Comparison of ENCODE assay signal across 11 cellular contexts in the genomic region with DNA sequence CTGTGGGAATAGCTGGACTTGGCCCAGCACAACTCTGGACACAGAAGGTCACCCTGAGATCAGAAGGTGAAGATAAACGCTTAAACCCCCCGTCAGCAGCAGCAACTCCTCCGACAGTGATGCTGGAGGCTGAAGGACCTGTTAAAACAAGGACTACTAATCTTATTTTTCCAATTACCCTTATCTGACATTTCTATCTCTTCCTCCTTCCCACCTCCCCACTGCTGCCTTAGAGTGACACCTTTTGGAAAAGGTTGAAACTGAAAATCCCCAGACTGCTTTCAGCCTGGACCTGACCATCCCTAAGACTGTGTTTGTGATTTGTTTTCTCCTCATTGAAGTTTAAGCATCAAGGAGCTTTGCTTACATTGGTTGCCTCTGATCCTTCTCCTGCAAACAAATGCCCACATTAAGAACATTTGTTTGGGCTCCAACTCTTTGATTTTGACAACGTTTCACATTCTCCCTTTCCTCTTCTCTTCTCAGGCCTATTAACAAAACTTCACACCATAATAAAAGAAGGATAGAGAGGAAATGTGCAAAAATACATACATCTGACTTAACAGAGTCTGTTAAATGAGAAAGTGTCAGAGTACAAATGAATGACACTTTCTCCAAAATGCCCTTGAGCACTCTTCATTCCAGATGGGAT.
A peak's percentile ranks its signal among the peaks of the same experiment; 100 is the strongest.
DNase-seq lines count a peak whose midpoint lies in the region; ATAC-seq, FAIRE-seq and TF ChIP-seq lines count a peak whose summit lies in the region.
"Had no signal": no experiment of that assay in that cellular context is flagged by ENCODE, and none has a peak within 500 bp of the region (broad histone marks: within the 10 kb centered on the region; RNA-seq: fewer than 3 reads in every experiment).

No MANE protein-coding gene starts in this region.

- H3K4me1 Mint-ChIP-seq in WTC11, result peaks cover 16% of the 10 kb centered on the region
- H3K4me1 Mint-ChIP-seq: stimulated activated naive CD8-positive, alpha-beta T cell treated with anti-CD3 and anti-CD28 coated beads, Interleukin-15, amount 100 ng/mL, for 72 hours had no signal

- no peak for TF ChIP-seq RAD21 in HepG2 (CRISPR knock-in tag; IDR thresholded peaks at IDR 0.05)

- in situ Hi-C loops in HepG2 (cut with HindIII; ENCODE audit: extremely low pct_ligation_motif_present, low pct_unique_long_range_greater_than_20kb), result no loop called here

- no peak for TF ChIP-seq EP300 in HepG2 (IDR thresholded peaks at IDR 0.05; ENCODE audit: low read depth in 2 of 2, low read length in 2 of 2)
- no peak for TF ChIP-seq EP300 in HepG2 (CRISPR knock-in tag; IDR thresholded peaks at IDR 0.05; ENCODE audit: borderline replicate concordance)

- no peaks in the 10 kb centered on the region for H4K20me1 ChIP-seq in HepG2 (ENCODE audit: insufficient read depth, low read length)

- POLR2A ChIA-PET in WTC11 (lab: Charles Lee), result no interaction called here
- POLR2A ChIA-PET in HepG2 (lab: Yijun Ruan, JAX), result no interaction called here

- FAIRE-seq in HepG2 (lab: Jason Lieb, UNC) (no peak), GM12892 (lab: Jason Lieb, UNC) (no peak)

- no peak overlapping the region for H3K27ac ChIP-seq in HepG2 (ENCODE audit: extremely low read length, insufficient read depth, low read length)
- H3K27ac ChIP-seq: psoas muscle had no signal

- TF ChIP-seq POLR2A in HepG2 (IDR thresholded peaks at IDR 0.05; ENCODE audit: insufficient read depth in 1 of 2, low read depth in 2 of 2, low read length in 2 of 2), result no peak
- TF ChIP-seq POLR2A in GM12892 (IDR thresholded peaks at IDR 0.05; ENCODE audit: low read depth, low read length), result no peak

- H3K4me1 ChIP-seq in BE2C (no peaks in the 10 kb centered on the region), HepG2 (ENCODE audit: insufficient read depth, low read length) (no peaks in the 10 kb centered on the region)
- H3K4me1 ChIP-seq: psoas muscle had no signal

- no peaks in the 10 kb centered on the region for H3K9me3 ChIP-seq in BE2C
- H3K9me3 ChIP-seq in HepG2 (ENCODE audit: low read length), result no peaks in the 10 kb centered on the region
- H3K9me3 ChIP-seq: psoas muscle had no signal

- intact Hi-C loops in HepG2 (cut with micrococcal nuclease; ENCODE audit: unreplicated experiment), result no loop called here

- H3K4me2 ChIP-seq in HepG2 (ENCODE audit: low read depth, low read length), result no peak overlapping the region

- H3K27me3 ChIP-seq in BE2C (no peaks in the 10 kb centered on the region), HepG2 (ENCODE audit: control insufficient read depth in 1 of 2, insufficient read depth in 2 of 2, low read length in 2 of 2) (no peaks in the 10 kb centered on the region; a peak in 1 of 5 replicates)

- H3K4me3 ChIP-seq in BE2C (ENCODE audit: low read depth, low read length) (no peak overlapping the region), HepG2 (replicated peaks in 1 of 3; ENCODE audit: insufficient read depth in 1 of 3, low read depth in 2 of 3, low read length in 3 of 3) (no peak overlapping the region)
- H3K4me3 ChIP-seq: psoas muscle had no signal

- H3K4me3 Mint-ChIP-seq in WTC11, result no peak overlapping the region
- H3K4me3 Mint-ChIP-seq: activated T-cell treated with anti-CD3 and anti-CD28 coated beads, Interleukin-2, amount 50 U/mL, for 24 hours; stimulated activated naive CD8-positive, alpha-beta T cell treated with anti-CD3 and anti-CD28 coated beads, Interleukin-15, amount 100 ng/mL, for 72 hours had no signal

- no peaks in the 10 kb centered on the region for H3K27me3 Mint-ChIP-seq in WTC11 (ENCODE audit: low read depth)
- H3K27me3 Mint-ChIP-seq: activated T-cell treated with anti-CD3 and anti-CD28 coated beads, Interleukin-2, amount 50 U/mL, for 24 hours had no signal

- peak; percentile 25; the same call in 1 of the 2 replicates for TF ChIP-seq CTCF in BE2C (IDR thresholded peaks at IDR 0.05; ENCODE audit: low read depth, low read length)
- TF ChIP-seq CTCF in WTC11 (IDR thresholded peaks at IDR 0.05), result no peak
- no peak for TF ChIP-seq CTCF in HepG2 (CRISPR knock-in tag; IDR thresholded peaks at IDR 0.05)

- CTCF ChIA-PET in WTC11 (lab: Charles Lee) (interaction anchor here (0.8 to 2.3 kb wide), 7 partner anchors 16 to 1067 kb away, joined by 3 to 10 read pairs (median 4); no protein-coding TSS in a partner anchor), HepG2 (lab: Yijun Ruan, JAX; ENCODE audit: low intra/inter-chr PET ratio, low total read pairs) (no interaction called here)

- H3K36me3 ChIP-seq in BE2C (no peaks in the 10 kb centered on the region), HepG2 (replicated peaks in 1 of 2; ENCODE audit: control insufficient read depth in 1 of 2, insufficient read depth in 2 of 2, low read length in 2 of 2) (no peaks in the 10 kb centered on the region)

- DNase-seq in BE2C, result no peak
- peak; percentile 23 for DNase-seq in HT1080 (ENCODE audit: low read depth)
- DNase-seq in WTC11 (ENCODE audit: low spot score), result no peak
- DNase-seq in HepG2 (ENCODE audit: low spot score), result no peak
- DNase-seq in GM12892 (ENCODE audit: insufficient read length), result no peak
- DNase-seq in hepatic stellate cell (ENCODE audit: low spot score), result no peak
- DNase-seq: activated T-cell treated with anti-CD3 and anti-CD28 coated beads, Interleukin-2, amount 50 U/mL, for 24 hours; psoas muscle; stimulated activated naive CD8-positive, alpha-beta T cell treated with anti-CD3 and anti-CD28 coated beads, Interleukin-15, amount 100 ng/mL, for 72 hours had no signal

- no peaks in the 10 kb centered on the region for H3K36me3 Mint-ChIP-seq in WTC11

- peak; percentile 84 for ATAC-seq in WTC11
- no peak for ATAC-seq in HepG2
- no peak for ATAC-seq in GM18909 (IDR thresholded peaks at IDR 0.05; ENCODE audit: poor library complexity, unreplicated experiment)
- ATAC-seq in HG02623 (IDR thresholded peaks at IDR 0.05; ENCODE audit: unreplicated experiment), result no peak
- ATAC-seq: psoas muscle; stimulated activated naive CD8-positive, alpha-beta T cell treated with anti-CD3 and anti-CD28 coated beads, Interleukin-15, amount 100 ng/mL, for 72 hours had no signal

- no peak overlapping the region for H3K9ac ChIP-seq in HepG2 (ENCODE audit: insufficient read depth, low read depth, low read length)

- H3K79me2 ChIP-seq in HepG2 (ENCODE audit: insufficient read depth, low read length), result no peaks in the 10 kb centered on the region

- WGBS in HepG2 (ENCODE audit: low lambda C conversion rate), result under 1% methylated on average over 4 of the region's 4 CpGs

- BruUV-seq in HepG2 (replicated peaks; lab: Mats Ljungman, UMichigan), result no TSS peak

- no peak overlapping the region for H2AFZ ChIP-seq in HepG2 (ENCODE audit: low read length)

- H3K9me3 Mint-ChIP-seq in WTC11, result no peaks in the 10 kb centered on the region
- H3K9me3 Mint-ChIP-seq: activated T-cell treated with anti-CD3 and anti-CD28 coated beads, Interleukin-2, amount 50 U/mL, for 24 hours; stimulated activated naive CD8-positive, alpha-beta T cell treated with anti-CD3 and anti-CD28 coated beads, Interleukin-15, amount 100 ng/mL, for 72 hours had no signal

- H3K27ac Mint-ChIP-seq in WTC11, result no peak overlapping the region
- H3K27ac Mint-ChIP-seq: activated T-cell treated with anti-CD3 and anti-CD28 coated beads, Interleukin-2, amount 50 U/mL, for 24 hours; stimulated activated naive CD8-positive, alpha-beta T cell treated with anti-CD3 and anti-CD28 coated beads, Interleukin-15, amount 100 ng/mL, for 72 hours had no signal

TF ChIP-seq in WTC11, 78 proteins besides CTCF, POLR2A, EP300 and RAD21 (continues in another document):
- no peak for TF ChIP-seq ETV6 (CRISPR knock-in tag; IDR thresholded peaks at IDR 0.05)
- TF ChIP-seq, protein P1, sequence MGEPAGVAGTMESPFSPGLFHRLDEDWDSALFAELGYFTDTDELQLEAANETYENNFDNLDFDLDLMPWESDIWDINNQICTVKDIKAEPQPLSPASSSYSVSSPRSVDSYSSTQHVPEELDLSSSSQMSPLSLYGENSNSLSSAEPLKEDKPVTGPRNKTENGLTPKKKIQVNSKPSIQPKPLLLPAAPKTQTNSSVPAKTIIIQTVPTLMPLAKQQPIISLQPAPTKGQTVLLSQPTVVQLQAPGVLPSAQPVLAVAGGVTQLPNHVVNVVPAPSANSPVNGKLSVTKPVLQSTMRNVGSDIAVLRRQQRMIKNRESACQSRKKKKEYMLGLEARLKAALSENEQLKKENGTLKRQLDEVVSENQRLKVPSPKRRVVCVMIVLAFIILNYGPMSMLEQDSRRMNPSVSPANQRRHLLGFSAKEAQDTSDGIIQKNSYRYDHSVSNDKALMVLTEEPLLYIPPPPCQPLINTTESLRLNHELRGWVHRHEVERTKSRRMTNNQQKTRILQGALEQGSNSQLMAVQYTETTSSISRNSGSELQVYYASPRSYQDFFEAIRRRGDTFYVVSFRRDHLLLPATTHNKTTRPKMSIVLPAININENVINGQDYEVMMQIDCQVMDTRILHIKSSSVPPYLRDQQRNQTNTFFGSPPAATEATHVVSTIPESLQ (CRISPR knock-in tag; IDR thresholded peaks at IDR 0.05), result no peak
- no peak for TF ChIP-seq MYBL2 (CRISPR knock-in tag; IDR thresholded peaks at IDR 0.05)
- no peak for TF ChIP-seq JAZF1 (CRISPR knock-in tag; IDR thresholded peaks at IDR 0.05)
- no peak for TF ChIP-seq RELA (CRISPR knock-in tag; IDR thresholded peaks at IDR 0.05; ENCODE audit: borderline replicate concordance)

TF ChIP-seq in HepG2, 621 proteins besides CTCF, POLR2A, EP300 and RAD21:
- TF ChIP-seq STAG1 (CRISPR knock-in tag; IDR thresholded peaks at IDR 0.05) (0 out of 2 replicates have a peak, but pooled peaks have one; percentile 15), TBP (CRISPR knock-in tag; IDR thresholded peaks at IDR 0.05) (no peak)
